7 cellular contexts compared by ENCODE assay signal in genomic region chr2:10488142-10488541, GRCh38. TPM values are rescaled to one million over a fixed set of nuclear protein-coding genes. Genes with fewer than 3 reads are reported as not detected.
DNase-seq lines count a peak whose midpoint lies in the region; ATAC-seq and TF ChIP-seq lines count a peak whose summit lies in the region.
"Not testable (repeated sequence)": the region's sequence is repeated elsewhere in the genome, so short reads cannot be mapped to it uniquely, and the experiment has no call there.

No MANE protein-coding gene starts in this region.

- intact Hi-C loops in CD14-positive monocyte (cut with micrococcal nuclease); cardiac septum (cut with DNase I): not testable (repeated sequence)

- not testable (repeated sequence) for H3K9me3 Mint-ChIP-seq in CD14-positive monocyte; activated naive CD4-positive, alpha-beta T cell treated with anti-CD3 and anti-CD28 coated beads, Interleukin-2, amount 50 U/mL, for 24 hours; natural killer cell treated with Interleukin-12 subunit alpha and Interleukin-12 subunit beta and Interleukin-15 and Interleukin-18, amount 100 ng/mL, for 72 hours

- H3K36me3 Mint-ChIP-seq in CD14-positive monocyte; T-helper 17 cell (ENCODE audit: low read depth); activated naive CD4-positive, alpha-beta T cell treated with anti-CD3 and anti-CD28 coated beads, Interleukin-2, amount 50 U/mL, for 24 hours; natural killer cell treated with Interleukin-12 subunit alpha and Interleukin-12 subunit beta and Interleukin-15 and Interleukin-18, amount 100 ng/mL, for 72 hours: not testable (repeated sequence)

- not testable (repeated sequence) for TF ChIP-seq CTCF in CD14-positive monocyte (IDR thresholded peaks at IDR 0.05)

- not testable (repeated sequence) for H3K4me1 Mint-ChIP-seq in CD14-positive monocyte; T-helper 17 cell; activated naive CD4-positive, alpha-beta T cell treated with anti-CD3 and anti-CD28 coated beads, Interleukin-2, amount 50 U/mL, for 24 hours
- peaks cover 20 to 23% of the 10 kb centered on the region in 2 donors for H3K4me1 Mint-ChIP-seq in natural killer cell treated with Interleukin-12 subunit alpha and Interleukin-12 subunit beta and Interleukin-15 and Interleukin-18, amount 100 ng/mL, for 72 hours (ENCODE audit: low read depth in 2 of 2)

- H3K9me3 ChIP-seq in T-helper 17 cell (ENCODE audit: control insufficient read depth, low read length, poor library complexity, severe bottlenecking) = not testable (repeated sequence)

- H3K27ac Mint-ChIP-seq in CD14-positive monocyte = not testable (repeated sequence)
- peak overlapping the region; percentile 43 for H3K27ac Mint-ChIP-seq in T-helper 17 cell
- peak overlapping the region; percentile 13 for H3K27ac Mint-ChIP-seq in activated naive CD4-positive, alpha-beta T cell treated with anti-CD3 and anti-CD28 coated beads, Interleukin-2, amount 50 U/mL, for 24 hours
- peak overlapping the region; percentile 1 to 9 for H3K27ac Mint-ChIP-seq in natural killer cell treated with Interleukin-12 subunit alpha and Interleukin-12 subunit beta and Interleukin-15 and Interleukin-18, amount 100 ng/mL, for 72 hours

- not testable (repeated sequence) for ATAC-seq in T-helper 17 cell; natural killer cell treated with Interleukin-12 subunit alpha and Interleukin-12 subunit beta and Interleukin-15 and Interleukin-18, amount 100 ng/mL, for 72 hours

- DNase-seq in CD14-positive monocyte (ENCODE audit: low spot score) (peak; percentile 1), cardiac septum (ENCODE audit: low spot score) (peak; percentile 36)
- not testable (repeated sequence) for DNase-seq in T-helper 17 cell; natural killer cell treated with Interleukin-12 subunit alpha and Interleukin-12 subunit beta and Interleukin-15 and Interleukin-18, amount 100 ng/mL, for 72 hours (ENCODE audit: low spot score)
- DNase-seq in activated CD8-positive, alpha-beta memory T cell treated with anti-CD3 and anti-CD28 coated beads, Interleukin-2, amount 50 U/mL, for 48 hours = peak; percentile 32
- DNase-seq in stimulated activated CD8-positive, alpha-beta memory T cell treated with anti-CD3 and anti-CD28 coated beads, Interleukin-4, amount 100 ng/mL, for 48 hours = peak; percentile 19

- H3K27me3 Mint-ChIP-seq in CD14-positive monocyte (ENCODE audit: low read depth in 3 of 3) (peaks cover 10 to 31% (median 14%) of the 10 kb centered on the region in 3 donors), T-helper 17 cell (peaks cover 11% of the 10 kb centered on the region)
- not testable (repeated sequence) for H3K27me3 Mint-ChIP-seq in activated naive CD4-positive, alpha-beta T cell treated with anti-CD3 and anti-CD28 coated beads, Interleukin-2, amount 50 U/mL, for 24 hours; natural killer cell treated with Interleukin-12 subunit alpha and Interleukin-12 subunit beta and Interleukin-15 and Interleukin-18, amount 100 ng/mL, for 72 hours

- not testable (repeated sequence) for H3K4me3 Mint-ChIP-seq in CD14-positive monocyte; T-helper 17 cell; activated naive CD4-positive, alpha-beta T cell treated with anti-CD3 and anti-CD28 coated beads, Interleukin-2, amount 50 U/mL, for 24 hours; natural killer cell treated with Interleukin-12 subunit alpha and Interleukin-12 subunit beta and Interleukin-15 and Interleukin-18, amount 100 ng/mL, for 72 hours

RNA-seq across cellular contexts. Expression of gene ODC1, which starts 40.0 kb away (rescaled TPM):
- 10 to 100 TPM; 22.7 to 23.6 TPM for polyA plus RNA-seq in CD14-positive monocyte
- total RNA-seq in T-helper 17 cell (100 to 1,000 TPM; 118 to 149 TPM), cardiac septum (58.0 TPM)
- total RNA-seq in natural killer cell treated with Interleukin-12 subunit alpha and Interleukin-12 subunit beta and Interleukin-15 and Interleukin-18, amount 100 ng/mL, for 72 hours = 100 to 1,000 TPM in 1 of 2 donors, 10 to 100 TPM in 1; 91.5 to 206 TPM
